ENCODE assay signal across 16 cellular contexts in genomic region chr20:23295934-23296333, GRCh38.
"Had no signal": no experiment of that assay in that cellular context is flagged by ENCODE, and none has a peak within 500 bp of the region (broad histone marks: within the 10 kb centered on the region; RNA-seq: fewer than 3 reads in every experiment).

No MANE protein-coding gene starts in this region.

- FAIRE-seq: colon, keratinocyte had no signal

- H3K36me3 ChIP-seq: left ventricle myocardium inferior, neutrophil, thoracic aorta, transverse colon had no signal

- H3K9me3 ChIP-seq: left ventricle myocardium inferior, neutrophil, thoracic aorta, transverse colon had no signal

- H3K27ac ChIP-seq: foreskin keratinocyte, left ventricle myocardium inferior, neutrophil, thoracic aorta had no signal

- DNase-seq: cerebellar nuclear complex; dermis blood vessel endothelial cell; foreskin keratinocyte; immature natural killer cell; left ventricle myocardium inferior; mesenchymal stem cell; naive B cell; stimulated activated CD4-positive, alpha-beta T cell treated with anti-CD3 and anti-CD28 coated beads, Interleukin-12 subunit alpha, Interleukin-12 subunit beta, amount 100 ng/mL, for 4 hours; stimulated activated naive CD4-positive, alpha-beta T cell treated with Interleukin-2 at 50 U/mL for 16 hours; transverse colon had no signal

- H3K27me3 ChIP-seq: foreskin keratinocyte, neutrophil, transverse colon had no signal

- H3K4me1 ChIP-seq: foreskin keratinocyte had no signal

- ATAC-seq: foreskin keratinocyte had no signal

- H3K4me3 ChIP-seq: left ventricle myocardium inferior, lung, skin epidermis, thoracic aorta, transverse colon had no signal
